ENCODE assay signal across 1 cellular context in genomic region chr2:55943466-55943865, GRCh38.
TF ChIP-seq lines count a peak whose summit lies in the region.

No MANE protein-coding gene starts in this region.

TF ChIP-seq in IMR-90, 13 proteins besides CTCF, POLR2A, EP300 and RAD21 (continued from another document):
- TF ChIP-seq ELK1 (IDR thresholded peaks at IDR 0.05; ENCODE audit: borderline replicate concordance, low read depth, low read length) = no peak
- no peak for TF ChIP-seq CHD1 (IDR thresholded peaks at IDR 0.05; ENCODE audit: low read depth, low read length)
- TF ChIP-seq RCOR1 (IDR thresholded peaks at IDR 0.05; ENCODE audit: insufficient replicate concordance, low read length) = no peak
- no peak for TF ChIP-seq MAFK (IDR thresholded peaks at IDR 0.05; ENCODE audit: low read depth, low read length)
- no peak for TF ChIP-seq MAZ (IDR thresholded peaks at IDR 0.05; ENCODE audit: borderline replicate concordance, low read depth, low read length)
- TF ChIP-seq SMC3 (IDR thresholded peaks at IDR 0.05; ENCODE audit: low read depth, low read length) = no peak
